In genomic region chr17:49788443-49789277, GRCh38 we compare ENCODE assay signal across 1 cellular context.
TF ChIP-seq lines count a peak whose summit lies in the region.

Gene KAT7 (plus strand): TSS chr17:49788681. CDS start chr17:49788835, 154 bp downstream.

TF ChIP-seq in HepG2, 621 proteins besides CTCF, POLR2A, EP300 and RAD21 (continued from another document and continues in another):
- TF ChIP-seq ZKSCAN5 (CRISPR knock-in tag; IDR thresholded peaks at IDR 0.05) = no peak
- TF ChIP-seq ZNF556 (CRISPR knock-in tag; IDR thresholded peaks at IDR 0.05; ENCODE audit: borderline replicate concordance) = peak; percentile 73; the same call in 1 of the 2 replicates
- TF ChIP-seq RARA (CRISPR knock-in tag; IDR thresholded peaks at IDR 0.05) = 0 out of 2 replicates have a peak, but pooled peaks have one; percentile 29
- no peak for TF ChIP-seq DPF2 (CRISPR knock-in tag; IDR thresholded peaks at IDR 0.05; ENCODE audit: borderline replicate concordance, low read depth)
- no peak; the same call in none of the 2 replicates for TF ChIP-seq RFX3 (CRISPR knock-in tag; IDR thresholded peaks at IDR 0.05)
- no peak for TF ChIP-seq TCF7 (IDR thresholded peaks at IDR 0.05; ENCODE audit: low read depth)
- no peak for TF ChIP-seq ZNF20 (CRISPR knock-in tag; IDR thresholded peaks at IDR 0.05)
- 0 out of 2 replicates have a peak, but pooled peaks have one; percentile 83 for TF ChIP-seq MZF1 (CRISPR knock-in tag; IDR thresholded peaks at IDR 0.05; ENCODE audit: borderline replicate concordance)
- TF ChIP-seq ZNF317 (CRISPR knock-in tag; IDR thresholded peaks at IDR 0.05) = 0 out of 2 replicates have a peak, but pooled peaks have one; percentile 74
- TF ChIP-seq BCL6 (CRISPR knock-in tag; IDR thresholded peaks at IDR 0.05) = no peak; the same call in 1 of the 2 replicates
- no peak for TF ChIP-seq RFX1 (IDR thresholded peaks at IDR 0.05)
- TF ChIP-seq NFKBIZ (CRISPR knock-in tag; IDR thresholded peaks at IDR 0.05) = peak; percentile 85; the same call in 1 of the 2 replicates
- TF ChIP-seq ZNF274 (CRISPR knock-in tag; IDR thresholded peaks at IDR 0.05) = peak; percentile 85
- peak; percentile 94 for TF ChIP-seq ZNF883 (CRISPR knock-in tag; IDR thresholded peaks at IDR 0.05; ENCODE audit: not compliant biosample characterization)
- no peak for TF ChIP-seq HOXA5 (CRISPR knock-in tag; IDR thresholded peaks at IDR 0.05)
- no peak for TF ChIP-seq ZKSCAN1 (IDR thresholded peaks at IDR 0.05; ENCODE audit: low read length)
- peak; percentile 81 for TF ChIP-seq KDM4B (CRISPR knock-in tag; IDR thresholded peaks at IDR 0.05)
- peak; percentile 75; the same call in 1 of the 2 replicates for TF ChIP-seq ZBTB46 (CRISPR knock-in tag; IDR thresholded peaks at IDR 0.05; ENCODE audit: borderline replicate concordance)
- peak; percentile 89; the same call in 1 of the 2 replicates for TF ChIP-seq SRY (CRISPR knock-in tag; IDR thresholded peaks at IDR 0.05)
- TF ChIP-seq ZNF747 (CRISPR knock-in tag; IDR thresholded peaks at IDR 0.05; ENCODE audit: borderline replicate concordance) = peak; percentile 96
- no peak for TF ChIP-seq JUNB (CRISPR knock-in tag; IDR thresholded peaks at IDR 0.05; ENCODE audit: borderline replicate concordance)
- TF ChIP-seq MTF2 (CRISPR knock-in tag; IDR thresholded peaks at IDR 0.05; ENCODE audit: borderline replicate concordance) = no peak
- peak; percentile 95 for TF ChIP-seq BRD4 (CRISPR knock-in tag; IDR thresholded peaks at IDR 0.05)
- no peak for TF ChIP-seq ZNF549 (CRISPR knock-in tag; IDR thresholded peaks at IDR 0.05)
- peak; percentile 96; the same call in 1 of the 2 replicates for TF ChIP-seq ZNF737 (CRISPR knock-in tag; IDR thresholded peaks at IDR 0.05; ENCODE audit: borderline replicate concordance)
- TF ChIP-seq RCOR2 (CRISPR knock-in tag; IDR thresholded peaks at IDR 0.05) = peak; percentile 46
- peak; percentile 97 for TF ChIP-seq BCL3 (CRISPR knock-in tag; IDR thresholded peaks at IDR 0.05)
- TF ChIP-seq PCBP1 (IDR thresholded peaks at IDR 0.05; ENCODE audit: borderline replicate concordance, low read depth, low read length) = peak; percentile 95
- TF ChIP-seq ZBTB26 (CRISPR knock-in tag; IDR thresholded peaks at IDR 0.05; ENCODE audit: borderline replicate concordance) = peak; percentile 93
- peak; percentile 68; the same call in 1 of the 2 replicates for TF ChIP-seq CCDC6 (CRISPR knock-in tag; IDR thresholded peaks at IDR 0.05)
- TF ChIP-seq MATR3 (CRISPR knock-in tag; IDR thresholded peaks at IDR 0.05) = no peak
- no peak for TF ChIP-seq ZNF577 (CRISPR knock-in tag; IDR thresholded peaks at IDR 0.05; ENCODE audit: borderline replicate concordance, low read depth)
- TF ChIP-seq ZNF468 (CRISPR knock-in tag; IDR thresholded peaks at IDR 0.05) = peak; percentile 58; the same call in 1 of the 2 replicates
- TF ChIP-seq ZNF598 (CRISPR knock-in tag; IDR thresholded peaks at IDR 0.05; ENCODE audit: borderline replicate concordance) = peak; percentile 94
- TF ChIP-seq ZFP82 (CRISPR knock-in tag; IDR thresholded peaks at IDR 0.05; ENCODE audit: borderline replicate concordance) = no peak; the same call in 1 of the 2 replicates
- TF ChIP-seq NFE2L2 (IDR thresholded peaks at IDR 0.05; ENCODE audit: low read length) = no peak
- TF ChIP-seq ZNF850 (CRISPR knock-in tag; conservative IDR thresholded peaks at IDR 0.05) = no peak
- no peak; the same call in 1 of the 2 replicates for TF ChIP-seq SNAI1 (CRISPR knock-in tag; IDR thresholded peaks at IDR 0.05; ENCODE audit: borderline replicate concordance)
- TF ChIP-seq ZNF121 (CRISPR knock-in tag; IDR thresholded peaks at IDR 0.05) = peak; percentile 56; the same call in 1 of the 2 replicates
- TF ChIP-seq TGIF2 (CRISPR knock-in tag; IDR thresholded peaks at IDR 0.05) = peak; percentile 72; the same call in 1 of the 2 replicates
- peak; percentile 71; the same call in 1 of the 2 replicates for TF ChIP-seq NFATC3 (CRISPR knock-in tag; IDR thresholded peaks at IDR 0.05)
- peak; percentile 81; the same call in 1 of the 2 replicates for TF ChIP-seq SAFB2 (CRISPR knock-in tag; IDR thresholded peaks at IDR 0.05; ENCODE audit: borderline replicate concordance, low read depth)
- no peak for TF ChIP-seq U2AF2 (IDR thresholded peaks at IDR 0.05; ENCODE audit: low read depth, low read length)
- TF ChIP-seq KDM1A (CRISPR knock-in tag; IDR thresholded peaks at IDR 0.05) = peak; percentile 26; the same call in 1 of the 2 replicates
- TF ChIP-seq ZNF646 (CRISPR knock-in tag; IDR thresholded peaks at IDR 0.05) = no peak
- no peak for TF ChIP-seq DDIT3 (CRISPR knock-in tag; IDR thresholded peaks at IDR 0.05)
- TF ChIP-seq JUN (CRISPR knock-in tag; IDR thresholded peaks at IDR 0.05) = no peak; the same call in 1 of the 2 replicates
- peak; percentile 78 for TF ChIP-seq PITX1 (CRISPR knock-in tag; IDR thresholded peaks at IDR 0.05)
- peak; percentile 63; the same call in 1 of the 2 replicates for TF ChIP-seq ZNF614 (CRISPR knock-in tag; IDR thresholded peaks at IDR 0.05; ENCODE audit: borderline replicate concordance)
- no peak for TF ChIP-seq ZNF382 (CRISPR knock-in tag; IDR thresholded peaks at IDR 0.05; ENCODE audit: borderline replicate concordance)
- TF ChIP-seq ZSCAN20 (CRISPR knock-in tag; IDR thresholded peaks at IDR 0.05; ENCODE audit: borderline replicate concordance) = no peak
- TF ChIP-seq AGO2 (optimal IDR thresholded peaks at IDR 0.05; ENCODE audit: low read depth, low read length) = peak; percentile 96
- TF ChIP-seq ZIK1 (CRISPR knock-in tag; IDR thresholded peaks at IDR 0.05; ENCODE audit: borderline replicate concordance, low read depth) = no peak
- peak; percentile 91 for TF ChIP-seq ZNF607 (CRISPR knock-in tag; IDR thresholded peaks at IDR 0.05; ENCODE audit: borderline replicate concordance)
- TF ChIP-seq ZBTB25 (CRISPR knock-in tag; IDR thresholded peaks at IDR 0.05) = peak; percentile 24; the same call in 1 of the 2 replicates
- peak; percentile 35; the same call in 1 of the 2 replicates for TF ChIP-seq GTF2F1 (IDR thresholded peaks at IDR 0.05; ENCODE audit: low read length)
- no peak for TF ChIP-seq ZNF660 (CRISPR knock-in tag; IDR thresholded peaks at IDR 0.05; ENCODE audit: borderline replicate concordance, low read depth)
- peak; percentile 93 for TF ChIP-seq ZNF790 (CRISPR knock-in tag; IDR thresholded peaks at IDR 0.05; ENCODE audit: borderline replicate concordance)
- TF ChIP-seq RFXAP (CRISPR knock-in tag; IDR thresholded peaks at IDR 0.05; ENCODE audit: borderline replicate concordance) = peak; percentile 88
- peak; percentile 63; the same call in 1 of the 2 replicates for TF ChIP-seq ZKSCAN8 (CRISPR knock-in tag; IDR thresholded peaks at IDR 0.05; ENCODE audit: borderline replicate concordance)
- TF ChIP-seq TCF12 (IDR thresholded peaks at IDR 0.05) = no peak
- no peak; the same call in 1 of the 2 replicates for TF ChIP-seq TCF12 (CRISPR knock-in tag; IDR thresholded peaks at IDR 0.05)
- TF ChIP-seq MAX (IDR thresholded peaks at IDR 0.05) = peak; percentile 90
- no peak for TF ChIP-seq ZNF703 (CRISPR knock-in tag; IDR thresholded peaks at IDR 0.05; ENCODE audit: borderline replicate concordance)
- peak; percentile 77; the same call in 1 of the 2 replicates for TF ChIP-seq ZNF776 (CRISPR knock-in tag; IDR thresholded peaks at IDR 0.05)
- peak; percentile 68; the same call in 1 of the 2 replicates for TF ChIP-seq MYNN (CRISPR knock-in tag; IDR thresholded peaks at IDR 0.05; ENCODE audit: low read depth)
